ENCODE assay signal across 1 cellular context in the genomic region with DNA sequence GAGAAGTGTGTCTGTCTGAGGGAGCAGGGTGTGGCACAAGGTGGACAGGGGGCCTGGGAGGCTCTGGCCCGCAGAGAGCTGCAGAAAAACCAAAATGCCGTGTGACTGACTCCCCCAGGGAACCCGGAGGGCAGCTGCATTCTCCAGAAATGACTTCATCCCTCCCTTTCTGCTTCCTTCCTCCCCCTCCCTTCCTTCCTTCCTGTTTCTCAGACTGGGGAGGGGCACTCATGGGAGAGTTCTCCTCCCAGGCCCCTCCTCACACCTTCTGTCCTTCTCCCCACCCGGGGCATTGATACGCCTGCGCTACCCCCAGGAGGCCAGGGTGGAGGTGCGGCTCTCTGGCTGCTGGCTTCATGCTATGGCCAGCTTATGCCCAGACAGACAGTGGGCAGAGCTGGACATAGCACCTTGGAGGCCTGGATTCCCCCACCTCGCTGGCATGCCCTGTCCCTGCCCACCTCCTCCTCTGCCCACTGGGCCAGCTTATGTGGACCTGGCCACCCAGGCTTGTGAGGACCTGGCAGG.
TF ChIP-seq lines count a peak whose summit lies in the region.

No MANE protein-coding gene starts in this region.

TF ChIP-seq in GM12878, 131 proteins besides CTCF, POLR2A, EP300 and RAD21:
- TF ChIP-seq IKZF1 (conservative IDR thresholded peaks at IDR 0.05) (peak; percentile 19; the same call in 1 of the 2 replicates), SREBF1 (IDR thresholded peaks at IDR 0.05; ENCODE audit: low read length) (no peak), ETV6 (conservative IDR thresholded peaks at IDR 0.05 in 1 of 2, IDR thresholded peaks at IDR 0.05 in 1 of 2; ENCODE audit: borderline replicate concordance in 1 of 2, low read depth in 1 of 2) (peak in 1 of 2 experiments; percentile 81; a peak in 2 of 4 replicates)
